ENCODE assay signal across 12 cellular contexts in the genomic region with DNA sequence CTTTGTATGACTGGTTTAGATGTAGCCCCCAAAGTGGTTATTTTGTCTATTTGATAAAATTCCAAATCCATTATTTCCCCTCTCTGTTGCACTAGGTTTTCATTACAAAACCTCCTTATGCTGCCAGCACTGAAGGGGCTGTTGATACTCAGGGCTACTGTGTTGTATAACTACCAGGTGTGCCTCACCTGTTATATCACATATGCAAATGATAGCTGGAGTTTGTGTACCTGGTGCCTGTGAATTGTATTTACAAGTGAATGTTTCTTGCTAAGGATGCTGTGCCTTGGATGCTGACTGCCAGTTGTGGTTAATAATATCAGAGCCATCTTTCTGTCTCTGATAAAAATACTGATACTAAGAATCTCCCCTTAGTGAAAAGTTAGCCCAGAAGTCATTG.
DNase-seq lines count a peak whose midpoint lies in the region; ATAC-seq and TF ChIP-seq lines count a peak whose summit lies in the region.
"Had no signal": no experiment of that assay in that cellular context is flagged by ENCODE, and none has a peak within 500 bp of the region (broad histone marks: within the 10 kb centered on the region; RNA-seq: fewer than 3 reads in every experiment).

No MANE protein-coding gene starts in this region.

- H3K4me3 ChIP-seq in upper lobe of left lung, result no peak overlapping the region
- H3K4me3 ChIP-seq: SK-N-MC, skin epidermis had no signal

- no peaks in the 10 kb centered on the region for H3K9me3 ChIP-seq in upper lobe of left lung

- H3K36me3 ChIP-seq in upper lobe of left lung, result no peaks in the 10 kb centered on the region

- H3K4me1 ChIP-seq in upper lobe of left lung, result peaks cover 0 to 8% (median 3%) of the 10 kb centered on the region in 4 donors
- H3K4me1 ChIP-seq: Caco-2 had no signal

- H3K27ac ChIP-seq in epithelial cell of prostate (peak overlapping the region; percentile 70), upper lobe of left lung (peak overlapping the region; percentile 41 to 44 (median 42))
- H3K27ac ChIP-seq: SK-N-MC had no signal

- H3K27me3 ChIP-seq in upper lobe of left lung, result no peaks in the 10 kb centered on the region

- DNase-seq in NCI-H2196 (lab: John Stamatoyannopoulos, UW; ENCODE audit: unreplicated experiment) (peak; percentile 5), NCI-H2196 treated with DMSO at 0.1 percent for 48 hours (lab: John Stamatoyannopoulos, UW; ENCODE audit: unreplicated experiment) (no peak), NCI-H748 treated with DMSO at 0.1 percent for 48 hours (lab: John Stamatoyannopoulos, UW) (peak; percentile 82), epithelial cell of prostate (ENCODE audit: low read depth, low spot score) (no peak), upper lobe of left lung (peak in 1 of 2 donors; percentile 41), MV-4-11 (lab: John Stamatoyannopoulos, UW) (no peak), foreskin melanocyte (no peak), mesenteric fat pad (ENCODE audit: low spot score) (no peak)
- DNase-seq: hippocampal formation had no signal

- TF ChIP-seq CTCF in upper lobe of left lung (IDR thresholded peaks at IDR 0.05), result no peak

- ATAC-seq in upper lobe of left lung (ENCODE audit: low FRiP score in 2 of 2), result peak in 1 of 2 donors; percentile 74

- no peak for TF ChIP-seq EP300 in upper lobe of left lung (IDR thresholded peaks at IDR 0.05)

- TF ChIP-seq POLR2A in upper lobe of left lung (IDR thresholded peaks at IDR 0.05), result no peak

Comparison
In these comparisons a context has a peak if more than half of its experiments do, and no peak if none do; other contexts are left out.
1. DNase-seq: peak in NCI-H2196 (single experiment) and NCI-H748 treated with DMSO at 0.1 percent for 48 hours (single experiment); none in NCI-H2196 treated with DMSO at 0.1 percent for 48 hours (single experiment), epithelial cell of prostate (single experiment), MV-4-11 (single experiment), foreskin melanocyte (single experiment) and mesenteric fat pad (single experiment).